12 cellular contexts compared by ENCODE assay signal in genomic region chr18:3104190-3105054, GRCh38.
DNase-seq lines count a peak whose midpoint lies in the region; ATAC-seq and TF ChIP-seq lines count a peak whose summit lies in the region.
"Had no signal": no experiment of that assay in that cellular context is flagged by ENCODE, and none has a peak within 500 bp of the region (broad histone marks: within the 10 kb centered on the region; RNA-seq: fewer than 3 reads in every experiment).

No MANE protein-coding gene starts in this region.

- H3K27ac Mint-ChIP-seq in T-cell, result no peak overlapping the region

- ATAC-seq in PC-3, result peak; percentile 81
- ATAC-seq in esophagus mucosa, result peak; percentile 89
- ATAC-seq in HG02938 (IDR thresholded peaks at IDR 0.05; ENCODE audit: unreplicated experiment), result no peak
- ATAC-seq in T-cell (replicated peaks in 1 of 4), result no peak

- peaks cover 8% of the 10 kb centered on the region for H3K36me3 Mint-ChIP-seq in T-cell

- H3K79me2 ChIP-seq in PC-3 (ENCODE audit: low read length), result no peaks in the 10 kb centered on the region

- DNase-seq in EH (ENCODE audit: low read depth), result peak; percentile 61
- peak; percentile 83 for DNase-seq in PC-3
- peak; percentile 50 for DNase-seq in non-pigmented ciliary epithelial cell (ENCODE audit: low read depth)
- DNase-seq in T-cell, result no peak
- DNase-seq in T1000 (lab: John Stamatoyannopoulos, UW), result no peak
- DNase-seq in nucleus accumbens (lab: John Stamatoyannopoulos, UW), result no peak
- DNase-seq: caudate nucleus, NCI-H1930, transverse colon had no signal

- no peak for TF ChIP-seq CTCF in PC-3 (conservative IDR thresholded peaks at IDR 0.05; ENCODE audit: low read depth, low read length)

- H4K20me1 ChIP-seq in PC-3 (ENCODE audit: low read length), result no peaks in the 10 kb centered on the region

- no peaks in the 10 kb centered on the region for H3K27me3 Mint-ChIP-seq in T-cell

- peak overlapping the region; percentile 33 for H3K4me2 ChIP-seq in PC-3 (ENCODE audit: low read length)

- H3K27me3 ChIP-seq in PC-3 (ENCODE audit: low read length), result no peaks in the 10 kb centered on the region
- H3K27me3 ChIP-seq: right atrium auricular region, transverse colon had no signal

- no peak overlapping the region for H2AFZ ChIP-seq in PC-3 (ENCODE audit: low read length)

- no peaks in the 10 kb centered on the region for H3K9me2 ChIP-seq in PC-3 (replicated peaks; ENCODE audit: low read length)

- peaks cover 20% of the 10 kb centered on the region for H3K4me1 ChIP-seq in PC-3 (ENCODE audit: insufficient read depth, low read length)
- H3K4me1 ChIP-seq: right atrium auricular region had no signal

- H3K9me3 ChIP-seq in PC-3 (ENCODE audit: low read length), result no peaks in the 10 kb centered on the region
- H3K9me3 ChIP-seq: right atrium auricular region, transverse colon had no signal

- no peak overlapping the region for H3K9ac ChIP-seq in PC-3 (ENCODE audit: low read length)

- peaks cover 3 to 6% (median 3%) of the 10 kb centered on the region in 3 donors for H3K4me1 Mint-ChIP-seq in T-cell

- POLR2A ChIA-PET in PC-3 (lab: Charles Lee; ENCODE audit: unreplicated experiment), result no interaction called here
- POLR2A ChIA-PET in T-cell (lab: Charles Lee), result no interaction called here

- intact Hi-C loops in PC-3 (cut with micrococcal nuclease), result no loop called here

- no peak overlapping the region for H3K4me3 Mint-ChIP-seq in T-cell

- H3K9me3 Mint-ChIP-seq in T-cell, result no peaks in the 10 kb centered on the region

- no peaks in the 10 kb centered on the region for H3F3A ChIP-seq in PC-3 (ENCODE audit: low read length, unreplicated experiment)

- no peaks in the 10 kb centered on the region for H3K36me3 ChIP-seq in PC-3 (ENCODE audit: low read depth, low read length)
- H3K36me3 ChIP-seq: transverse colon had no signal

- 0 out of 2 replicates have a peak overlapping the region, but pooled peaks have one; percentile 2 for H3K27ac ChIP-seq in PC-3 (ENCODE audit: low read length)
- H3K27ac ChIP-seq: right atrium auricular region, transverse colon had no signal

- CTCF ChIA-PET in PC-3 (lab: Charles Lee), result interaction anchor here (0.6 kb wide), 1 partner anchor 72 kb away, joined by 3 read pairs; no protein-coding TSS in a partner anchor
- CTCF ChIA-PET in T-cell (lab: Charles Lee), result interaction anchor here in 1 of 2 donors (0.8 kb wide), 1 partner anchor 85 kb away, joined by 4 read pairs; no protein-coding TSS in a partner anchor

- H3K4me3 ChIP-seq in PC-3 (ENCODE audit: low read length), result no peak overlapping the region
- H3K4me3 ChIP-seq: right atrium auricular region, transverse colon had no signal

- BruUV-seq in PC-3 (replicated peaks; lab: Mats Ljungman, UMichigan), result no TSS peak

Comparison
In these comparisons a context has a peak if more than half of its experiments do, and no peak if none do; other contexts are left out.
1. DNase-seq: peak in EH (single experiment), PC-3 (single experiment) and non-pigmented ciliary epithelial cell (single experiment); none in T-cell (0 of 34), T1000 (single experiment) and nucleus accumbens (0 of 56).
2. ATAC-seq: peak in PC-3 (single experiment) and esophagus mucosa (single experiment); none in HG02938 (single experiment) and T-cell (0 of 4).